In genomic region chr4:49107262-49107661, GRCh38 we compare ENCODE assay signal across 7 cellular contexts.
DNase-seq lines count a peak whose midpoint lies in the region; ATAC-seq and TF ChIP-seq lines count a peak whose summit lies in the region.
"Not testable (repeated sequence)": the region's sequence is repeated elsewhere in the genome, so short reads cannot be mapped to it uniquely, and the experiment has no call there.

No MANE protein-coding gene starts in this region.

- H3K4me3 ChIP-seq in fibroblast of mammary gland (ENCODE audit: control insufficient read depth, low read depth, low read length), result not testable (repeated sequence)

- TF ChIP-seq CTCF in fibroblast of mammary gland (conservative IDR thresholded peaks at IDR 0.05; ENCODE audit: control insufficient read depth, insufficient read depth, low read depth, low read length); omental fat pad (IDR thresholded peaks at IDR 0.05): not testable (repeated sequence)

- peak; percentile 28 for DNase-seq in ELR (ENCODE audit: low read depth)
- DNase-seq in M059J (ENCODE audit: low read depth), result peak; percentile 57
- peak; percentile 70 for DNase-seq in SK-N-DZ (ENCODE audit: low spot score)
- peak; percentile 49 for DNase-seq in cerebellar cortex (ENCODE audit: low spot score)
- DNase-seq in fibroblast of mammary gland (ENCODE audit: low read depth), result peak; percentile 60
- DNase-seq in iris pigment epithelial cell (ENCODE audit: low read depth), result peak; percentile 56
- DNase-seq in omental fat pad (ENCODE audit: low spot score), result not testable (repeated sequence)

- ATAC-seq in omental fat pad (ENCODE audit: low FRiP score), result peak; percentile 29
